8 cellular contexts compared by ENCODE assay signal in genomic region chr11:6472934-6473333, GRCh38. TPM values are rescaled to one million over a fixed set of nuclear protein-coding genes. Genes with fewer than 3 reads are reported as not detected.
DNase-seq lines count a peak whose midpoint lies in the region; ATAC-seq, FAIRE-seq and TF ChIP-seq lines count a peak whose summit lies in the region.

No MANE protein-coding gene starts in this region.

- H3K4me1 ChIP-seq in GM12878 (ENCODE audit: control insufficient read depth, insufficient read depth, low read length): peaks cover 15% of the 10 kb centered on the region
- H3K4me1 ChIP-seq in upper lobe of right lung: peaks cover 33% of the 10 kb centered on the region

- SMC1A ChIA-PET in GM12878 (lab: Charles Lee; ENCODE audit: uncharacterized antibody, unreplicated experiment): interaction anchor here (2.0 to 2.2 kb wide), 3 partner anchors 11 to 94 kb away, joined by 4 to 6 read pairs (median 5); no protein-coding TSS in a partner anchor

- no peak for ATAC-seq in GM12878
- ATAC-seq in memory B cell (ENCODE audit: low read depth): no peak
- ATAC-seq in upper lobe of right lung: no peak
- no peak for ATAC-seq in HG02571 (IDR thresholded peaks at IDR 0.05; ENCODE audit: unreplicated experiment)

- H3K4me2 ChIP-seq in GM12878 (ENCODE audit: control insufficient read depth, insufficient read depth): peak overlapping the region; percentile 95

- H3K9me3 ChIP-seq in GM12878 (replicated peaks; ENCODE audit: control insufficient read depth, insufficient read depth, low read length): no peaks in the 10 kb centered on the region
- no peaks in the 10 kb centered on the region for H3K9me3 ChIP-seq in upper lobe of right lung

- TF ChIP-seq POLR2A in GM12878 (IDR thresholded peaks at IDR 0.05; ENCODE audit: low read depth, low read length): no peak
- TF ChIP-seq POLR2A in GM12891 (IDR thresholded peaks at IDR 0.05; ENCODE audit: low read depth, low read length): no peak

- H3K79me2 ChIP-seq in GM12878 (ENCODE audit: control insufficient read depth, insufficient read depth, low read length): no peaks in the 10 kb centered on the region

- DNase-seq in activated naive CD4-positive, alpha-beta T cell treated with anti-CD3 and anti-CD28 coated beads, Interleukin-2, amount 50 U/mL, for 16 hours: no peak
- no peak for DNase-seq in GM12878 (ENCODE audit: low read depth, low spot score)
- no peak for DNase-seq in memory B cell (ENCODE audit: low spot score in 2 of 2)
- DNase-seq in upper lobe of right lung: no peak
- no peak for DNase-seq in DMS53 treated with DMSO at 0.1 percent for 48 hours (lab: John Stamatoyannopoulos, UW; ENCODE audit: unreplicated experiment)
- DNase-seq in GM12891 (ENCODE audit: insufficient read length, low spot score): no peak

- H3K4me3 Mint-ChIP-seq in activated naive CD4-positive, alpha-beta T cell treated with anti-CD3 and anti-CD28 coated beads, Interleukin-2, amount 50 U/mL, for 24 hours: peak overlapping the region; percentile 77
- peak overlapping the region; percentile 89 for H3K4me3 Mint-ChIP-seq in memory B cell

- peaks cover 30% of the 10 kb centered on the region for H3K4me1 Mint-ChIP-seq in activated naive CD4-positive, alpha-beta T cell treated with anti-CD3 and anti-CD28 coated beads, Interleukin-2, amount 50 U/mL, for 24 hours
- H3K4me1 Mint-ChIP-seq in memory B cell: peaks cover 6% of the 10 kb centered on the region

- H3K27me3 ChIP-seq in GM12878 (replicated peaks in 1 of 2; ENCODE audit: control insufficient read depth in 2 of 2, insufficient read depth in 2 of 2, low read length in 1 of 2) (no peaks in the 10 kb centered on the region), upper lobe of right lung (no peaks in the 10 kb centered on the region)

- H3K4me3 ChIP-seq in GM12878: peak overlapping the region; percentile 38; the same call in 1 of the 2 replicates
- H3K4me3 ChIP-seq in upper lobe of right lung: peak overlapping the region; percentile 72

- in situ Hi-C loops in GM12878 (cut with MboI): no loop called here

- RAD21 ChIA-PET in GM12878 (lab: Charles Lee; ENCODE audit: unreplicated experiment): interaction anchor here (1.5 kb wide), 1 partner anchor 94 kb away, joined by 3 read pairs; no protein-coding TSS in a partner anchor

- H3K9ac ChIP-seq in GM12878 (ENCODE audit: control insufficient read depth, insufficient read depth, low read length): no peak overlapping the region; the same call in 1 of the 2 replicates

- H4K20me1 ChIP-seq in GM12878 (ENCODE audit: control insufficient read depth, insufficient read depth): no peaks in the 10 kb centered on the region

- H2AFZ ChIP-seq in GM12878 (ENCODE audit: control insufficient read depth, low read depth, low read length): no peak overlapping the region; the same call in 1 of the 2 replicates

- intact Hi-C loops in GM12878 (cut with micrococcal nuclease; ENCODE audit: unreplicated experiment) (loop anchor here (5.0 kb wide), 1 partner anchor 71 kb away; no protein-coding TSS in a partner anchor), upper lobe of right lung (cut with DNase I) (no loop called here)

- no TSS peak for BruUV-seq in GM12878 (replicated peaks; lab: Mats Ljungman, UMichigan)

- no peak overlapping the region for H3K27ac Mint-ChIP-seq in activated naive CD4-positive, alpha-beta T cell treated with anti-CD3 and anti-CD28 coated beads, Interleukin-2, amount 50 U/mL, for 24 hours
- H3K27ac Mint-ChIP-seq in memory B cell: peak overlapping the region; percentile 83

- CTCF ChIA-PET in GM12878 (lab: Yijun Ruan, JAX): interaction anchor here (0.9 to 2.1 kb wide), 3 partner anchors 8 to 94 kb away, joined by 3 to 8 read pairs (median 3); partner anchors contain the start of genes ARFIP2 and TIMM10B

- WGBS in GM12878 (ENCODE audit: insufficient coverage, insufficient replicate concordance, low lambda C conversion rate, missing lambda C conversion rate): 50% methylated on average over 1 of the region's 1 CpG

- no peak for TF ChIP-seq CTCF in GM12878 (IDR thresholded peaks at IDR 0.05 in 2 of 3, conservative IDR thresholded peaks at IDR 0.05 in 1 of 3; ENCODE audit: control insufficient read depth in 2 of 3, extremely low read depth in 1 of 3, insufficient read depth in 1 of 3, low read depth in 3 of 3, low read length in 3 of 3)
- no peak for TF ChIP-seq CTCF in upper lobe of right lung (IDR thresholded peaks at IDR 0.05)

- no peaks in the 10 kb centered on the region for H3K27me3 Mint-ChIP-seq in activated naive CD4-positive, alpha-beta T cell treated with anti-CD3 and anti-CD28 coated beads, Interleukin-2, amount 50 U/mL, for 24 hours
- H3K27me3 Mint-ChIP-seq in memory B cell: no peaks in the 10 kb centered on the region

- no peaks in the 10 kb centered on the region for H3K9me3 Mint-ChIP-seq in activated naive CD4-positive, alpha-beta T cell treated with anti-CD3 and anti-CD28 coated beads, Interleukin-2, amount 50 U/mL, for 24 hours
- H3K9me3 Mint-ChIP-seq in memory B cell: no peaks in the 10 kb centered on the region

- POLR2A ChIA-PET in GM12878 (lab: Charles Lee): interaction anchor here (0.8 to 1.3 kb wide), 3 partner anchors 12 to 83 kb away, joined by 3 to 4 read pairs (median 3); partner anchors contain the start of gene SMPD1

- no peak for TF ChIP-seq RAD21 in GM12878 (IDR thresholded peaks at IDR 0.05; ENCODE audit: insufficient read depth, low read depth, low read length)

- H3K36me3 ChIP-seq in GM12878 (ENCODE audit: control insufficient read depth in 2 of 2, insufficient read depth in 2 of 2, low read length in 1 of 2) (peaks cover 1 to 5% of the 10 kb centered on the region in 2 experiments; a peak in 2 of 4 replicates), upper lobe of right lung (peaks cover 11% of the 10 kb centered on the region)

- peaks cover 1% of the 10 kb centered on the region for H3K36me3 Mint-ChIP-seq in activated naive CD4-positive, alpha-beta T cell treated with anti-CD3 and anti-CD28 coated beads, Interleukin-2, amount 50 U/mL, for 24 hours
- H3K36me3 Mint-ChIP-seq in memory B cell: peaks cover 3% of the 10 kb centered on the region

- FAIRE-seq in GM12878 (lab: Jason Lieb, UNC) (no peak), GM12891 (lab: Jason Lieb, UNC) (no peak)

- no peak overlapping the region for H3K27ac ChIP-seq in GM12878 (ENCODE audit: control insufficient read depth, insufficient read depth)
- no peak overlapping the region for H3K27ac ChIP-seq in upper lobe of right lung

- no peak for TF ChIP-seq EP300 in GM12878 (IDR thresholded peaks at IDR 0.05; ENCODE audit: borderline replicate concordance in 1 of 2, control insufficient read depth in 1 of 2, low read depth in 2 of 2, low read length in 2 of 2)

RNA-seq across cellular contexts. Expression of gene TRIM3, which starts 0.8 kb away (rescaled TPM):
- total RNA-seq in GM12878 (2013; cell fraction: nucleolus; rRNA removed): 14.7 and 15.4 TPM in 2 replicates
- 6.1 and 11.8 TPM in 2 replicates for total RNA-seq in GM12878 (2014; rRNA removed)
- total RNA-seq in GM12878 (2014; rRNA removed; fragmentation: Illumina TruSeq; extraction: Trizol): 3.4 and 3.7 TPM in 2 replicates
- total RNA-seq in GM12878 (2021): 6.9 and 8.7 TPM in 2 replicates
- polyA plus RNA-seq in GM12878 (2011; ENCODE audit: low read depth): 2.9 TPM
- 3.3 and 4.4 TPM in 2 replicates for polyA plus RNA-seq in GM12878 (2011; rRNA removed)
- 4.2 and 5.7 TPM in 2 replicates for polyA plus RNA-seq in GM12878 (2011; cell fraction: cytosol; rRNA removed)
- 28.2 and 29.4 TPM in 2 replicates for polyA plus RNA-seq in GM12878 (2011; cell fraction: nucleus; rRNA removed)
- polyA plus RNA-seq in GM12878 (2012): 4.2 and 5.3 TPM in 2 replicates
- 4.7 and 7.5 TPM in 2 replicates for polyA plus RNA-seq in GM12878 (2014; fragmentation: Illumina TruSeq; extraction: Trizol)
- under 1 TPM; 0.34 to 0.55 TPM for polyA plus RNA-seq in GM12878 (2014; fragmentation: Nextera tagmentation; extraction: Ambion mirVana)
- polyA plus RNA-seq in GM12878 (2014; rRNA removed): 11.0 and 18.3 TPM in 2 replicates
- 1 to 10 TPM; 4.6 to 5.0 TPM for polyA plus RNA-seq in GM12878 (2016; fragmentation: Nextera tagmentation; extraction: Ambion mirVana)
- polyA minus RNA-seq in GM12878 (2011; rRNA and poly(A)+ RNA removed): 4.3 and 5.5 TPM in 2 replicates
- polyA minus RNA-seq in GM12878 (2011; cell fraction: cytosol; rRNA and poly(A)+ RNA removed): 2.4 and 3.0 TPM in 2 replicates
- polyA minus RNA-seq in GM12878 (2011; cell fraction: nucleus; rRNA and poly(A)+ RNA removed): 4.0 and 10.0 TPM in 2 replicates
- total RNA-seq in upper lobe of right lung: 22.0 TPM
- polyA plus RNA-seq in GM12891 (2012; ENCODE audit: low read depth, missing spikeins): 3.9 TPM

RNA-seq across cellular contexts. Expression of gene ARFIP2, which starts 8.2 kb away (rescaled TPM):
- total RNA-seq in GM12878 (2013; cell fraction: nucleolus; rRNA removed): 53.4 and 65.2 TPM in 2 replicates
- total RNA-seq in GM12878 (2014; rRNA removed): 47.7 and 49.5 TPM in 2 replicates
- 35.6 TPM in 2 replicates for total RNA-seq in GM12878 (2014; rRNA removed; fragmentation: Illumina TruSeq; extraction: Trizol)
- 44.2 and 48.4 TPM in 2 replicates for total RNA-seq in GM12878 (2021)
- polyA plus RNA-seq in GM12878 (2011; ENCODE audit: low read depth): 36.2 TPM
- 35.9 and 44.7 TPM in 2 replicates for polyA plus RNA-seq in GM12878 (2011; rRNA removed)
- 40.0 and 50.8 TPM in 2 replicates for polyA plus RNA-seq in GM12878 (2011; cell fraction: cytosol; rRNA removed)
- polyA plus RNA-seq in GM12878 (2011; cell fraction: nucleus; rRNA removed): 130 and 160 TPM in 2 replicates
- 43.4 and 52.7 TPM in 2 replicates for polyA plus RNA-seq in GM12878 (2012)
- polyA plus RNA-seq in GM12878 (2014; fragmentation: Illumina TruSeq; extraction: Trizol): 41.4 and 52.8 TPM in 2 replicates
- 10 to 100 TPM; 11.7 to 18.9 TPM for polyA plus RNA-seq in GM12878 (2014; fragmentation: Nextera tagmentation; extraction: Ambion mirVana)
- 59.8 and 65.5 TPM in 2 replicates for polyA plus RNA-seq in GM12878 (2014; rRNA removed)
- 10 to 100 TPM; 49.5 to 53.1 TPM for polyA plus RNA-seq in GM12878 (2016; fragmentation: Nextera tagmentation; extraction: Ambion mirVana)
- polyA minus RNA-seq in GM12878 (2011; rRNA and poly(A)+ RNA removed): 33.1 and 33.8 TPM in 2 replicates
- 8.4 and 9.6 TPM in 2 replicates for polyA minus RNA-seq in GM12878 (2011; cell fraction: cytosol; rRNA and poly(A)+ RNA removed)
- polyA minus RNA-seq in GM12878 (2011; cell fraction: nucleus; rRNA and poly(A)+ RNA removed): 49.7 and 60.0 TPM in 2 replicates
- total RNA-seq in upper lobe of right lung: 36.4 TPM
- 34.4 TPM for polyA plus RNA-seq in GM12891 (2012; ENCODE audit: low read depth, missing spikeins)

RNA-seq across cellular contexts. Expression of gene TIMM10B, which starts 8.4 kb away (rescaled TPM):
- total RNA-seq in GM12878 (2013; cell fraction: nucleolus; rRNA removed): 209 and 215 TPM in 2 replicates
- 40.5 and 41.4 TPM in 2 replicates for total RNA-seq in GM12878 (2014; rRNA removed)
- total RNA-seq in GM12878 (2014; rRNA removed; fragmentation: Illumina TruSeq; extraction: Trizol): 28.8 and 30.3 TPM in 2 replicates
- total RNA-seq in GM12878 (2021): 39.2 and 42.1 TPM in 2 replicates
- polyA plus RNA-seq in GM12878 (2011; ENCODE audit: low read depth): 25.9 TPM
- polyA plus RNA-seq in GM12878 (2011; rRNA removed): 58.6 and 64.3 TPM in 2 replicates
- 66.0 and 70.2 TPM in 2 replicates for polyA plus RNA-seq in GM12878 (2011; cell fraction: cytosol; rRNA removed)
- polyA plus RNA-seq in GM12878 (2011; cell fraction: nucleus; rRNA removed): 65.6 and 86.1 TPM in 2 replicates
- polyA plus RNA-seq in GM12878 (2012): 29.4 and 30.0 TPM in 2 replicates
- 32.9 and 36.1 TPM in 2 replicates for polyA plus RNA-seq in GM12878 (2014; fragmentation: Illumina TruSeq; extraction: Trizol)
- polyA plus RNA-seq in GM12878 (2014; fragmentation: Nextera tagmentation; extraction: Ambion mirVana): 100 to 1,000 TPM in 1 of 2 experiments, 10 to 100 TPM in 1; 93.3 to 126 TPM
- polyA plus RNA-seq in GM12878 (2014; rRNA removed): 33.5 and 47.8 TPM in 2 replicates
- 10 to 100 TPM; 58.4 to 61.6 TPM for polyA plus RNA-seq in GM12878 (2016; fragmentation: Nextera tagmentation; extraction: Ambion mirVana)
- 44.2 and 73.7 TPM in 2 replicates for polyA minus RNA-seq in GM12878 (2011; rRNA and poly(A)+ RNA removed)
- 15.5 and 24.5 TPM in 2 replicates for polyA minus RNA-seq in GM12878 (2011; cell fraction: cytosol; rRNA and poly(A)+ RNA removed)
- polyA minus RNA-seq in GM12878 (2011; cell fraction: nucleus; rRNA and poly(A)+ RNA removed): 77.0 and 98.9 TPM in 2 replicates
- 45.0 TPM for total RNA-seq in upper lobe of right lung
- 26.1 TPM for polyA plus RNA-seq in GM12891 (2012; ENCODE audit: low read depth, missing spikeins)

RNA-seq across cellular contexts. Expression of gene DNHD1, which starts 24.1 kb away (rescaled TPM):
- total RNA-seq in GM12878 (2013; cell fraction: nucleolus; rRNA removed): 157 and 165 TPM in 2 replicates
- total RNA-seq in GM12878 (2014; rRNA removed) (10.1 and 11.7 TPM in 2 replicates), GM12878 (2014; rRNA removed; fragmentation: Illumina TruSeq; extraction: Trizol) (6.7 and 7.8 TPM in 2 replicates), GM12878 (2021) (12.3 and 14.0 TPM in 2 replicates), upper lobe of right lung (14.5 TPM)
- polyA plus RNA-seq in GM12878 (2011; ENCODE audit: low read depth): 12.7 TPM
- polyA plus RNA-seq in GM12878 (2011; rRNA removed) (9.4 and 13.6 TPM in 2 replicates), GM12878 (2014; fragmentation: Illumina TruSeq; extraction: Trizol) (7.6 and 10.6 TPM in 2 replicates), GM12878 (2014; fragmentation: Nextera tagmentation; extraction: Ambion mirVana) (1 to 10 TPM in 1 of 2 experiments, under 1 TPM in 1; 0.99 to 1.1 TPM), GM12878 (2014; rRNA removed) (16.5 and 16.9 TPM in 2 replicates), GM12878 (2016; fragmentation: Nextera tagmentation; extraction: Ambion mirVana) (1 to 10 TPM; 4.0 to 6.1 TPM)
- 10.3 and 12.6 TPM in 2 replicates for polyA plus RNA-seq in GM12878 (2011; cell fraction: cytosol; rRNA removed)
- 146 and 224 TPM in 2 replicates for polyA plus RNA-seq in GM12878 (2011; cell fraction: nucleus; rRNA removed)
- 19.4 TPM in 2 replicates for polyA plus RNA-seq in GM12878 (2012)
- polyA minus RNA-seq in GM12878 (2011; rRNA and poly(A)+ RNA removed): 33.1 and 43.5 TPM in 2 replicates
- polyA minus RNA-seq in GM12878 (2011; cell fraction: cytosol; rRNA and poly(A)+ RNA removed): 4.6 and 4.7 TPM in 2 replicates
- 40.4 and 49.0 TPM in 2 replicates for polyA minus RNA-seq in GM12878 (2011; cell fraction: nucleus; rRNA and poly(A)+ RNA removed)
- polyA plus RNA-seq in GM12891 (2012; ENCODE audit: low read depth, missing spikeins): 11.9 TPM

RNA-seq across cellular contexts. Expression of gene HPX, which starts 32.1 kb away (rescaled TPM):
- 0.67 TPM in 1 of 2 replicates, not detected in the other for total RNA-seq in GM12878 (2013; cell fraction: nucleolus; rRNA removed)
- total RNA-seq in GM12878 (2014; rRNA removed) (1.7 TPM in 1 of 2 replicates, not detected in the other), GM12878 (2014; rRNA removed; fragmentation: Illumina TruSeq; extraction: Trizol) (0.09 and 0.37 TPM in 2 replicates), GM12878 (2021) (1.7 and 2.1 TPM in 2 replicates), upper lobe of right lung (1.4 TPM)
- polyA plus RNA-seq in GM12878 (2011; ENCODE audit: low read depth): 1.0 TPM
- polyA plus RNA-seq in GM12878 (2011; rRNA removed) (0.06 and 0.23 TPM in 2 replicates), GM12878 (2014; fragmentation: Illumina TruSeq; extraction: Trizol) (0.18 and 0.29 TPM in 2 replicates), GM12878 (2014; fragmentation: Nextera tagmentation; extraction: Ambion mirVana) (under 1 TPM; 0.11 TPM), GM12878 (2014; rRNA removed) (0.33 and 0.60 TPM in 2 replicates), GM12878 (2016; fragmentation: Nextera tagmentation; extraction: Ambion mirVana) (under 1 TPM in 1 of 2 experiments, not detected in 1; 0.08 TPM)
- not detected in 2 replicates for polyA plus RNA-seq in GM12878 (2011; cell fraction: cytosol; rRNA removed)
- 0.48 and 0.91 TPM in 2 replicates for polyA plus RNA-seq in GM12878 (2011; cell fraction: nucleus; rRNA removed)
- polyA plus RNA-seq in GM12878 (2012): 0.06 and 0.14 TPM in 2 replicates
- 0.44 TPM in 1 of 2 replicates, not detected in the other for polyA minus RNA-seq in GM12878 (2011; rRNA and poly(A)+ RNA removed)
- polyA minus RNA-seq in GM12878 (2011; cell fraction: cytosol; rRNA and poly(A)+ RNA removed): not detected in 2 replicates
- polyA minus RNA-seq in GM12878 (2011; cell fraction: nucleus; rRNA and poly(A)+ RNA removed): 0.67 TPM in 1 of 2 replicates, not detected in the other
- polyA plus RNA-seq in GM12891 (2012; ENCODE audit: low read depth, missing spikeins): 11.3 TPM
